ENCODE assay signal across 14 cellular contexts in genomic region chr16:3161235-3162018, GRCh38. TPM values are rescaled to one million over a fixed set of nuclear protein-coding genes. Genes with fewer than 3 reads are reported as not detected.
DNase-seq lines count a peak whose midpoint lies in the region; ATAC-seq and TF ChIP-seq lines count a peak whose summit lies in the region.
"Had no signal": no experiment of that assay in that cellular context is flagged by ENCODE, and none has a peak within 500 bp of the region (broad histone marks: within the 10 kb centered on the region; RNA-seq: fewer than 3 reads in every experiment).

No MANE protein-coding gene starts in this region.

- H3K4me1 ChIP-seq in OCI-LY7 (ENCODE audit: insufficient read depth, low read length, poor library complexity, severe bottlenecking) (peaks cover 26% of the 10 kb centered on the region), lower lobe of right lung (peaks cover 11% of the 10 kb centered on the region)
- H3K4me1 ChIP-seq: right lobe of liver had no signal

- H3K9me3 ChIP-seq in OCI-LY7 (ENCODE audit: low read length) = no peaks in the 10 kb centered on the region
- no peaks in the 10 kb centered on the region for H3K9me3 ChIP-seq in lower lobe of right lung
- H3K9me3 ChIP-seq: right lobe of liver had no signal

- ATAC-seq in lower lobe of right lung = no peak
- no peak for ATAC-seq in omental fat pad (ENCODE audit: low FRiP score)
- ATAC-seq: right lobe of liver had no signal

- POLR2A ChIA-PET in OCI-LY7 (lab: Charles Lee) = no interaction called here

- H3K4me2 ChIP-seq in OCI-LY7 (ENCODE audit: low read length) = peak overlapping the region; percentile 9; the same call in 1 of the 2 replicates

- H3K27me3 ChIP-seq in lower lobe of right lung (ENCODE audit: low read depth) = no peaks in the 10 kb centered on the region
- H3K27me3 ChIP-seq: right lobe of liver had no signal

- no TSS peak for BruUV-seq in OCI-LY7 (replicated peaks; lab: Mats Ljungman, UMichigan)

- H2AFZ ChIP-seq in OCI-LY7 (ENCODE audit: low read length) = no peak overlapping the region

- intact Hi-C loops in OCI-LY7 (cut with micrococcal nuclease; ENCODE audit: unreplicated experiment) (no loop called here), lower lobe of right lung (cut with DNase I) (no loop called here)

- CTCF ChIA-PET in OCI-LY7 (lab: Charles Lee; ENCODE audit: unreplicated experiment) = interaction anchor here (1.1 kb wide), 1 partner anchor 11 kb away, joined by 4 read pairs; no protein-coding TSS in a partner anchor

- H3K79me2 ChIP-seq in OCI-LY7 (ENCODE audit: insufficient read depth, low read depth, low read length) = no peaks in the 10 kb centered on the region

- no peak overlapping the region for H3K4me3 ChIP-seq in OCI-LY7 (ENCODE audit: low read depth, low read length, poor library complexity, severe bottlenecking)
- H3K4me3 ChIP-seq in lower lobe of right lung = no peak overlapping the region
- H3K4me3 ChIP-seq: right lobe of liver had no signal

- no peak overlapping the region for H3K27ac ChIP-seq in OCI-LY7 (ENCODE audit: low read depth, low read length, poor library complexity, severe bottlenecking)
- no peak overlapping the region for H3K27ac ChIP-seq in lower lobe of right lung
- H3K27ac ChIP-seq: right lobe of liver had no signal

- H3K36me3 ChIP-seq in OCI-LY7 (ENCODE audit: insufficient read depth, low read length) (no peaks in the 10 kb centered on the region), lower lobe of right lung (no peaks in the 10 kb centered on the region)
- H3K36me3 ChIP-seq: right lobe of liver had no signal

- TF ChIP-seq CTCF in OCI-LY7 (conservative IDR thresholded peaks at IDR 0.05; ENCODE audit: low read length) (no peak), lower lobe of right lung (IDR thresholded peaks at IDR 0.05) (no peak), omental fat pad (IDR thresholded peaks at IDR 0.05) (no peak)

- H3K9me2 ChIP-seq in OCI-LY7 (ENCODE audit: insufficient read depth, low read length) = no peaks in the 10 kb centered on the region

- DNase-seq in DMS153 (lab: John Stamatoyannopoulos, UW) (peak; percentile 52), DMS153 treated with DMSO at 0.1 percent for 48 hours (lab: John Stamatoyannopoulos, UW; ENCODE audit: unreplicated experiment) (no peak), ELF-1 (ENCODE audit: low read depth, low spot score) (peak; percentile 63), OCI-LY7 (ENCODE audit: low spot score) (no peak), lower lobe of right lung (peak; percentile 30), SIG-M5 treated with dmso at 0.1 percent for 504 hours (lab: John Stamatoyannopoulos, UW; ENCODE audit: unreplicated experiment) (no peak), omental fat pad (ENCODE audit: low spot score) (no peak), AG20443 (ENCODE audit: low spot score) (no peak)
- DNase-seq: 8988T; activated CD8-positive, alpha-beta memory T cell treated with anti-CD3 and anti-CD28 coated beads for 24 hours; NCI-H446 treated with DMSO at 0.1 percent for 48 hours had no signal

- no peaks in the 10 kb centered on the region for H4K20me1 ChIP-seq in OCI-LY7 (ENCODE audit: insufficient read depth, low read length)

RNA-seq across cellular contexts. Expression of gene OR1F1, which starts 26.6 kb away (rescaled TPM):
- not detected in 2 replicates for total RNA-seq in OCI-LY7 (2014; rRNA removed; shearing (Covaris generic))
- total RNA-seq in OCI-LY7 (2022) (not detected in 2 replicates), lower lobe of right lung (not detected), omental fat pad (not detected)
- total RNA-seq: Daoy, dermis microvascular lymphatic vessel endothelial cell, right lobe of liver had no signal

RNA-seq across cellular contexts. Expression of gene ZNF213, which starts 26.6 kb away (rescaled TPM):
- total RNA-seq in OCI-LY7 (2014; rRNA removed; shearing (Covaris generic)) = 3.4 and 4.8 TPM in 2 replicates
- total RNA-seq in OCI-LY7 (2022) (8.5 and 9.1 TPM in 2 replicates), lower lobe of right lung (10.2 TPM), omental fat pad (1 to 10 TPM; 1.8 to 4.1 (median 3.6) TPM)

RNA-seq across cellular contexts. Expression of gene ZNF205, which starts 49.0 kb away (rescaled TPM):
- 0.67 and 1.2 TPM in 2 replicates for total RNA-seq in OCI-LY7 (2014; rRNA removed; shearing (Covaris generic))
- total RNA-seq in OCI-LY7 (2022) (0.30 TPM in 1 of 2 replicates, not detected in the other), lower lobe of right lung (11.9 TPM), omental fat pad (10 to 100 TPM in 2 of 4 donors, 1 to 10 TPM in 2; 7.1 to 16.1 (median 9.7) TPM)

Comparison
In these comparisons a context has a peak if more than half of its experiments do, and no peak if none do; other contexts are left out.
1. DNase-seq: peak in DMS153 (single experiment), ELF-1 (single experiment) and lower lobe of right lung (single experiment); none in DMS153 treated with DMSO at 0.1 percent for 48 hours (single experiment), OCI-LY7 (single experiment), SIG-M5 treated with dmso at 0.1 percent for 504 hours (single experiment), omental fat pad (single experiment) and AG20443 (single experiment).